34 cellular contexts compared by ENCODE assay signal in genomic region chr2:135826561-135826960, GRCh38. TPM values are rescaled to one million over a fixed set of nuclear protein-coding genes. Genes with fewer than 3 reads are reported as not detected.
"Had no signal": no experiment of that assay in that cellular context is flagged by ENCODE, and none has a peak within 500 bp of the region (broad histone marks: within the 10 kb centered on the region; RNA-seq: fewer than 3 reads in every experiment).

No MANE protein-coding gene starts in this region.

- H3K27ac ChIP-seq: coronary artery, esophagus muscularis mucosa, foreskin keratinocyte, gastroesophageal sphincter, heart left ventricle, hepatocyte, ovary, psoas muscle, sigmoid colon, skin epidermis, spleen, testis, tibial artery had no signal

- H3K4me3 ChIP-seq: coronary artery, esophagus muscularis mucosa, gastroesophageal sphincter, heart left ventricle, hepatocyte, mucosa of descending colon, ovary, psoas muscle, sigmoid colon, skin epidermis, spleen, testis, tibial artery had no signal

- ATAC-seq: gastroesophageal sphincter; naive thymus-derived CD4-positive, alpha-beta T cell; psoas muscle; stimulated activated naive CD8-positive, alpha-beta T cell treated with anti-CD3 and anti-CD28 coated beads, Interleukin-15, Interleukin-2, amounts not matched to agents 100 U/mL and 50 U/mL, for 24 hours had no signal

- H3K4me2 ChIP-seq: hepatocyte had no signal

- H3K4me1 ChIP-seq: esophagus muscularis mucosa, foreskin keratinocyte, gastroesophageal sphincter, psoas muscle, sigmoid colon, spleen, testis, tibial artery had no signal

- H3K27me3 ChIP-seq: esophagus muscularis mucosa, foreskin keratinocyte, gastroesophageal sphincter, hepatocyte, ovary, sigmoid colon, testis, tibial artery had no signal

- H3K9me3 ChIP-seq: ovary, psoas muscle, testis, tibial artery had no signal

- H2AFZ ChIP-seq: hepatocyte had no signal

- DNase-seq: dermis blood vessel endothelial cell; effector memory CD4-positive, alpha-beta T cell; foreskin keratinocyte; heart left ventricle; kidney; mesenchymal stem cell; mucosa of descending colon; naive thymus-derived CD4-positive, alpha-beta T cell; occipital lobe; ovary; posterior cingulate gyrus; psoas muscle; right cardiac atrium; sigmoid colon; spleen; stimulated activated CD4-positive, alpha-beta T cell treated with anti-CD3 and anti-CD28 coated beads, Interleukin-4, amount 100 ng/mL, for 4 hours; stimulated activated naive CD8-positive, alpha-beta T cell treated with anti-CD3 and anti-CD28 coated beads, Interleukin-15, Interleukin-2, amounts not matched to agents 100 U/mL and 50 U/mL, for 24 hours; substantia nigra; testis; tibial artery had no signal

- H3K36me3 ChIP-seq: esophagus muscularis mucosa, gastroesophageal sphincter, heart left ventricle, ovary, sigmoid colon, spleen, tibial artery had no signal

- H3K79me2 ChIP-seq: hepatocyte had no signal

RNA-seq across cellular contexts. Expression of gene LCT, which starts 10.4 kb away (rescaled TPM):
- total RNA-seq: dermis blood vessel endothelial cell, epithelial cell of proximal tubule, esophagus muscularis mucosa, foreskin keratinocyte, gastroesophageal sphincter, kidney, left lobe of liver, liver, lung microvascular endothelial cell, mesothelial cell of epicardium, occipital lobe, renal cortical epithelial cell, right cardiac atrium, urinary bladder had no signal
- polyA plus RNA-seq: endothelial cell of umbilical vein; fibroblast of lung; foreskin keratinocyte; heart left ventricle; liver; naive thymus-derived CD4-positive, alpha-beta T cell; ovary; right cardiac atrium; urinary bladder had no signal
